In genomic region chr12:7018350-7019042, GRCh38 we compare ENCODE assay signal across 1 cellular context.
TF ChIP-seq lines count a peak whose summit lies in the region.

Gene LPCAT3, minus strand, starts transcription at chr12:7018476. Its CDS starts 52 bp downstream, at chr12:7018424.

TF ChIP-seq in HepG2, 621 proteins besides CTCF, POLR2A, EP300 and RAD21 (continued from another document and continues in another):
- TF ChIP-seq ZBTB3 (CRISPR knock-in tag; IDR thresholded peaks at IDR 0.05; ENCODE audit: borderline replicate concordance, low read depth) (no peak), NR2F6 (IDR thresholded peaks at IDR 0.05) (no peak), NR2F6 (CRISPR knock-in tag; IDR thresholded peaks at IDR 0.05) (peak; percentile 65), THYN1 (CRISPR knock-in tag; IDR thresholded peaks at IDR 0.05; ENCODE audit: borderline replicate concordance, low read depth) (no peak), ZNF24 (IDR thresholded peaks at IDR 0.05) (no peak), ZBED4 (CRISPR knock-in tag; IDR thresholded peaks at IDR 0.05; ENCODE audit: borderline replicate concordance) (peak; percentile 76), GATA4 (IDR thresholded peaks at IDR 0.05; ENCODE audit: borderline replicate concordance, low read depth) (peak; percentile 50; the same call in 1 of the 2 replicates), NFE2 (CRISPR knock-in tag; IDR thresholded peaks at IDR 0.05) (no peak), ZNF597 (CRISPR knock-in tag; IDR thresholded peaks at IDR 0.05) (no peak), MIER3 (CRISPR knock-in tag; IDR thresholded peaks at IDR 0.05; ENCODE audit: borderline replicate concordance) (peak; percentile 41; the same call in 1 of the 2 replicates), RNF219 (CRISPR knock-in tag; IDR thresholded peaks at IDR 0.05) (no peak), ATF4 (CRISPR knock-in tag; IDR thresholded peaks at IDR 0.05) (0 out of 4 replicates have a peak, but pooled peaks of 1 of the 2 experiments have one; percentile 11), USF2 (IDR thresholded peaks at IDR 0.05; ENCODE audit: low read depth, low read length) (no peak), USF2 (CRISPR knock-in tag; IDR thresholded peaks at IDR 0.05; ENCODE audit: borderline replicate concordance) (no peak), AKNA (CRISPR knock-in tag; IDR thresholded peaks at IDR 0.05; ENCODE audit: borderline replicate concordance) (0 out of 2 replicates have a peak, but pooled peaks have one; percentile 32), ZBTB14 (CRISPR knock-in tag; IDR thresholded peaks at IDR 0.05) (no peak), ZMYM4 (CRISPR knock-in tag; IDR thresholded peaks at IDR 0.05) (no peak), KAT2B (IDR thresholded peaks at IDR 0.05; ENCODE audit: borderline replicate concordance, low read depth, low read length) (no peak), ZNF12 (CRISPR knock-in tag; IDR thresholded peaks at IDR 0.05) (0 out of 2 replicates have a peak, but pooled peaks have one; percentile 35), SALL1 (CRISPR knock-in tag; IDR thresholded peaks at IDR 0.05) (peak; percentile 34; the same call in 1 of the 2 replicates), ZNF788 (CRISPR knock-in tag; IDR thresholded peaks at IDR 0.05; ENCODE audit: borderline replicate concordance) (peak; percentile 24; the same call in 1 of the 2 replicates), NKX3-1 (CRISPR knock-in tag; IDR thresholded peaks at IDR 0.05) (no peak), POLR2AphosphoS5 (IDR thresholded peaks at IDR 0.05; ENCODE audit: low read depth, low read length) (peak; percentile 67), FOSL2 (CRISPR knock-in tag; IDR thresholded peaks at IDR 0.05) (no peak), FIP1L1 (IDR thresholded peaks at IDR 0.05; ENCODE audit: borderline replicate concordance, insufficient read depth, low read depth, low read length) (peak; percentile 62; the same call in 1 of the 2 replicates), POGK (CRISPR knock-in tag; conservative IDR thresholded peaks at IDR 0.05) (peak; percentile 49; the same call in 1 of the 2 replicates), ZNF331 (CRISPR knock-in tag; IDR thresholded peaks at IDR 0.05) (peak; percentile 61), MED1 (CRISPR knock-in tag; IDR thresholded peaks at IDR 0.05) (peak; percentile 74; the same call in 1 of the 2 replicates), ZNF224 (CRISPR knock-in tag; IDR thresholded peaks at IDR 0.05) (0 out of 2 replicates have a peak, but pooled peaks have one; percentile 67), MXD3 (CRISPR knock-in tag; IDR thresholded peaks at IDR 0.05) (peak; percentile 28; the same call in 1 of the 2 replicates), ZNF251 (CRISPR knock-in tag; IDR thresholded peaks at IDR 0.05) (no peak)
